Comparison of ENCODE assay signal across 8 cellular contexts in the genomic region with DNA sequence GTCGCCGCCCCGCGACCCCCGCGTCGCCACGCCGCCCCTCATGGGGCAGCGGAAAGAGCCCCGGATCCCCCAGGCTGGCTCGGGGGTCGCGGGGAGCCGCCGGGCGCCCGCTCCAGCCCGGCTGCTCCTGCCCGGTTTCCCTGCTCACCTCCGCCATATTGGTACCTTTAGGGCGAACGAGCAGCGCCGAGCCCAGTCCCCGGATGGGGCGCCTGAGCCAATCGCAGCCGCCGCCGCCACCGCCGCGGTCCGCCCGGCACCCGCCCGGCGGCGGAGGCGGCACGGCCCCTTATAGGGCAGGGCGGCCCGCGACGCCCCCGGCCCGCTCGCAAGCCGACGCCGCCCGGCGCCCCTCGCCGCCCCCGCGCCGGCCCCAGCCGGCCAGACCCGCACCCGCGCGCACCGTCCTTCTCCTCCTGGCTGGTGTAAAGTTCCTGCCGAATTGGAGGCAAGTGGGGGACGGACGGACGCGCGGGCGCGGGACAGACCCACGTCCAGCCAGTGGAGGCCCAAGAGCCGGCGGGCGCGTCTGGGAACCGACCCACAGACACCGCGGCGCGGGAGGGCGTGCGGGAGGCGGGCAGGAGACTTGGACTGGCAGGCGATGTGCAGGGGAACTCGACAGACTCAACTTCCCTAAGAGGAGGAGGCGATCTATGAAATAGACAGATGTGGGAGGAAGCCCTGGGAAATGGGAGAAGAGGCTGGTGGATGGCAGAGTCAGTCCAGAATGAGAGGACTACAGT. TPM values are rescaled to one million over a fixed set of nuclear protein-coding genes. Genes with fewer than 3 reads are reported as not detected.
A peak's percentile ranks its signal among the peaks of the same experiment; 100 is the strongest.
DNase-seq lines count a peak whose midpoint lies in the region; ATAC-seq and TF ChIP-seq lines count a peak whose summit lies in the region.

A gene with protein sequence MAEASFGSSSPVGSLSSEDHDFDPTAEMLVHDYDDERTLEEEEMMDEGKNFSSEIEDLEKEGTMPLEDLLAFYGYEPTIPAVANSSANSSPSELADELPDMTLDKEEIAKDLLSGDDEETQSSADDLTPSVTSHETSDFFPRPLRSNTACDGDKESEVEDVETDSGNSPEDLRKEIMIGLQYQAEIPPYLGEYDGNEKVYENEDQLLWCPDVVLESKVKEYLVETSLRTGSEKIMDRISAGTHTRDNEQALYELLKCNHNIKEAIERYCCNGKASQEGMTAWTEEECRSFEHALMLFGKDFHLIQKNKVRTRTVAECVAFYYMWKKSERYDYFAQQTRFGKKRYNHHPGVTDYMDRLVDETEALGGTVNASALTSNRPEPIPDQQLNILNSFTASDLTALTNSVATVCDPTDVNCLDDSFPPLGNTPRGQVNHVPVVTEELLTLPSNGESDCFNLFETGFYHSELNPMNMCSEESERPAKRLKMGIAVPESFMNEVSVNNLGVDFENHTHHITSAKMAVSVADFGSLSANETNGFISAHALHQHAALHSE (minus strand): TSS at position 178 of the 746 bp plus-strand sequence. CDS start 21 bp downstream, at position 157.

- CTCF ChIA-PET in AG04450 (lab: Charles Lee): no interaction called here

- peak within 1 kb of the TSS; percentile 77 for H3K4me3 ChIP-seq in AG04450 (ENCODE audit: low read depth, low read length)
- peak within 1 kb of the TSS; percentile 65 to 98 (median 83) for H3K4me3 ChIP-seq in dorsolateral prefrontal cortex
- peak within 1 kb of the TSS; percentile 76 for H3K4me3 ChIP-seq in lower lobe of right lung

- POLR2A ChIA-PET in AG04450 (lab: Yijun Ruan, JAX): no interaction called here

- peaks cover 2% of the 10 kb centered on the region for H3K27me3 ChIP-seq in AG04450 (ENCODE audit: control insufficient read depth, insufficient read depth, low read length)
- H3K27me3 ChIP-seq in dorsolateral prefrontal cortex: no peaks in the 10 kb centered on the region
- no peaks in the 10 kb centered on the region for H3K27me3 ChIP-seq in lower lobe of right lung (ENCODE audit: low read depth)

- TF ChIP-seq CTCF in AG04450 (IDR thresholded peaks at IDR 0.05; ENCODE audit: low read depth, low read length) (no peak), dorsolateral prefrontal cortex (IDR thresholded peaks at IDR 0.05 in 54 of 56, conservative IDR thresholded peaks at IDR 0.05 in 2 of 56; ENCODE audit: low read depth in 1 of 56, partially characterized antibody in 56 of 56) (no peak), lower lobe of right lung (IDR thresholded peaks at IDR 0.05) (no peak)

- H3K9me3 ChIP-seq in AG04450 (ENCODE audit: control insufficient read depth, insufficient read depth, low read length) (no peaks in the 10 kb centered on the region), lower lobe of right lung (no peaks in the 10 kb centered on the region)

- H3K36me3 ChIP-seq in lower lobe of right lung: peaks cover 11% of the 10 kb centered on the region

- ATAC-seq in GM18873 (IDR thresholded peaks at IDR 0.05; ENCODE audit: low FRiP score, unreplicated experiment) (peak; percentile 79), HG03108 (IDR thresholded peaks at IDR 0.05; ENCODE audit: unreplicated experiment) (peak; percentile 93), lower lobe of right lung (peak; percentile 97 to 98)

- peak within 1 kb of the TSS; percentile 63 for H3K27ac ChIP-seq in AG04450 (ENCODE audit: low read depth, low read length)
- H3K27ac ChIP-seq in dorsolateral prefrontal cortex: peak within 1 kb of the TSS; percentile 56 to 95 (median 86)
- H3K27ac ChIP-seq in lower lobe of right lung: peak within 1 kb of the TSS; percentile 78

- peak; percentile 11 for DNase-seq in AG04450 (ENCODE audit: low read depth, low spot score)
- peak; percentile 69 for DNase-seq in NCI-H460 (ENCODE audit: extremely low read depth, low read depth)
- DNase-seq in activated CD4-positive, alpha-beta T cell treated with anti-CD3 and anti-CD28 coated beads, Interleukin-2, amount 50 U/mL, for 4 hours: peak; percentile 70
- peak; percentile 53 to 88 (median 66) for DNase-seq in dorsolateral prefrontal cortex
- peak; percentile 88 for DNase-seq in lower lobe of right lung
- peak; percentile 63 to 77 (median 68) for DNase-seq in stimulated activated CD4-positive, alpha-beta T cell treated with anti-CD3 and anti-CD28 coated beads, TNF-alpha, amount 100 ng/mL, for 24 hours (ENCODE audit: low read depth in 3 of 3)

- intact Hi-C loops in dorsolateral prefrontal cortex (cut with DNase I): loop anchor here (1.0 to 5.0 kb wide), 5 partner anchors 43 to 960 kb away; a partner anchor contains a TSS
- intact Hi-C loops in lower lobe of right lung (cut with DNase I): no loop called here

- peaks cover 12% of the 10 kb centered on the region for H3K4me1 ChIP-seq in lower lobe of right lung

RNA-seq across cellular contexts. Expression of the gene that starts here (rescaled TPM):
- polyA plus RNA-seq in AG04450 (2011; rRNA removed): 14.0 and 19.4 TPM in 2 replicates
- polyA minus RNA-seq in AG04450 (2011; rRNA and poly(A)+ RNA removed): 20.3 and 25.4 TPM in 2 replicates
- 28.7 and 32.0 TPM in 2 replicates for total RNA-seq in NCI-H460 (2014; rRNA removed; shearing (Covaris generic))
- polyA plus RNA-seq in NCI-H460 (2014; cell fraction: nucleus; rRNA removed): 13.3 and 25.4 TPM in 2 replicates
- total RNA-seq in dorsolateral prefrontal cortex (10 to 100 TPM; 13.7 to 33.5 (median 22.7) TPM), lower lobe of right lung (20.1 TPM)

Comparison
In these comparisons a context has a peak if more than half of its experiments do, and no peak if none do; other contexts are left out.
1. Peak in every context shown above with its lines: DNase-seq, ATAC-seq, H3K4me3 ChIP-seq and H3K27ac ChIP-seq.
2. DNase-seq: peak in every context shown above with its lines; median percentile 88 in lower lobe of right lung; 70 in activated CD4-positive, alpha-beta T cell treated with anti-CD3 and anti-CD28 coated beads, Interleukin-2, amount 50 U/mL, for 4 hours; 69 in NCI-H460; 68 in stimulated activated CD4-positive, alpha-beta T cell treated with anti-CD3 and anti-CD28 coated beads, TNF-alpha, amount 100 ng/mL, for 24 hours; 66 in dorsolateral prefrontal cortex; 11 in AG04450.